ENCODE assay signal across 8 cellular contexts in genomic region chr11:65653229-65654225, GRCh38. TPM values are rescaled to one million over a fixed set of nuclear protein-coding genes. Genes with fewer than 3 reads are reported as not detected.
DNase-seq lines count a peak whose midpoint lies in the region; ATAC-seq, FAIRE-seq and TF ChIP-seq lines count a peak whose summit lies in the region.

No MANE protein-coding gene starts in this region.

- peaks cover 18% of the 10 kb centered on the region for H3K36me3 Mint-ChIP-seq in activated naive CD8-positive, alpha-beta T cell treated with anti-CD3 and anti-CD28 coated beads for 36 hours

- FAIRE-seq in kidney (lab: Jason Lieb, UNC) (no peak), D721Med (lab: Jason Lieb, UNC) (no peak)

- H3K4me1 ChIP-seq in BE2C (peaks cover 11% of the 10 kb centered on the region), kidney (ENCODE audit: control insufficient read depth in 1 of 2, insufficient read depth in 1 of 2, low read depth in 1 of 2, low read length in 2 of 2) (peaks cover 28 to 30% of the 10 kb centered on the region in 2 donors), stomach smooth muscle (ENCODE audit: control insufficient read depth, insufficient read depth, low read length) (peaks cover 41% of the 10 kb centered on the region)

- no peaks in the 10 kb centered on the region for H3K9me3 Mint-ChIP-seq in activated naive CD8-positive, alpha-beta T cell treated with anti-CD3 and anti-CD28 coated beads for 36 hours

- TF ChIP-seq CTCF in BE2C (IDR thresholded peaks at IDR 0.05; ENCODE audit: low read depth, low read length): no peak
- no peak for TF ChIP-seq CTCF in kidney (IDR thresholded peaks at IDR 0.05; ENCODE audit: borderline replicate concordance, extremely low read depth, insufficient read depth)
- no peak for TF ChIP-seq CTCF in D721Med (IDR thresholded peaks at IDR 0.05; ENCODE audit: insufficient read depth, missing control alignments)

- DNase-seq in BE2C (no peak), kidney (peak; percentile 48), EL (no peak), D721Med (ENCODE audit: insufficient read length, low spot score) (no peak)
- DNase-seq in activated naive CD8-positive, alpha-beta T cell treated with anti-CD3 and anti-CD28 coated beads for 36 hours: no peak
- DNase-seq in activated CD8-positive, alpha-beta memory T cell treated with anti-CD3 and anti-CD28 coated beads, Interleukin-2, amount 50 U/mL, for 4 hours: no peak

- H3K27ac Mint-ChIP-seq in activated naive CD8-positive, alpha-beta T cell treated with anti-CD3 and anti-CD28 coated beads for 36 hours: peak overlapping the region; percentile 92

- H3K4me3 ChIP-seq in BE2C (ENCODE audit: low read depth, low read length) (peak overlapping the region; percentile 53), kidney (ENCODE audit: low read length in 2 of 2) (peak overlapping the region; percentile 68 to 73), stomach smooth muscle (ENCODE audit: low read length in 2 of 2) (peak overlapping the region; percentile 55 to 80)

- H3K27me3 ChIP-seq in BE2C (no peaks in the 10 kb centered on the region), stomach smooth muscle (ENCODE audit: control insufficient read depth in 1 of 2, insufficient read depth in 2 of 2, low read length in 2 of 2) (no peaks in the 10 kb centered on the region)

- no peaks in the 10 kb centered on the region for H3K27me3 Mint-ChIP-seq in activated naive CD8-positive, alpha-beta T cell treated with anti-CD3 and anti-CD28 coated beads for 36 hours

- H3K36me3 ChIP-seq in BE2C (no peaks in the 10 kb centered on the region; the same call in 1 of the 2 replicates), kidney (ENCODE audit: control insufficient read depth in 1 of 2, insufficient read depth in 2 of 2, low read length in 2 of 2) (peaks cover 33 to 36% of the 10 kb centered on the region in 2 donors), stomach smooth muscle (ENCODE audit: control insufficient read depth in 2 of 2, insufficient read depth in 2 of 2, low read length in 2 of 2) (peaks cover 35 to 44% of the 10 kb centered on the region in 2 donors)

- intact Hi-C loops in kidney (cut with DNase I): no loop called here

- ATAC-seq in HG02973 (IDR thresholded peaks at IDR 0.05; ENCODE audit: unreplicated experiment): peak; percentile 0

- peak overlapping the region; percentile 69 to 87 for H3K9ac ChIP-seq in kidney (ENCODE audit: low read length in 2 of 2)
- peak overlapping the region; percentile 86 to 94 for H3K9ac ChIP-seq in stomach smooth muscle (ENCODE audit: low read length in 2 of 2)

- no peaks in the 10 kb centered on the region for H3K9me3 ChIP-seq in BE2C
- no peaks in the 10 kb centered on the region for H3K9me3 ChIP-seq in kidney (ENCODE audit: control insufficient read depth in 1 of 2, low read length in 2 of 2)
- H3K9me3 ChIP-seq in stomach smooth muscle (ENCODE audit: control insufficient read depth in 2 of 2, low read length in 2 of 2): no peaks in the 10 kb centered on the region

- peak overlapping the region; percentile 98 for H3K27ac ChIP-seq in kidney (ENCODE audit: low read depth in 2 of 2, low read length in 2 of 2)
- peak overlapping the region; percentile 98 for H3K27ac ChIP-seq in stomach smooth muscle (ENCODE audit: low read length)

- H3K4me1 Mint-ChIP-seq in activated naive CD8-positive, alpha-beta T cell treated with anti-CD3 and anti-CD28 coated beads for 36 hours: peaks cover 32% of the 10 kb centered on the region

- H3K4me3 Mint-ChIP-seq in activated naive CD8-positive, alpha-beta T cell treated with anti-CD3 and anti-CD28 coated beads for 36 hours: peak overlapping the region; percentile 79

RNA-seq across cellular contexts. Expression of gene RELA, which starts 9.2 kb away (rescaled TPM):
- 108 TPM for polyA plus RNA-seq in BE2C (2012; ENCODE audit: insufficient read depth, insufficient read length, low read depth)
- total RNA-seq in activated naive CD8-positive, alpha-beta T cell treated with anti-CD3 and anti-CD28 coated beads for 36 hours: 10 to 100 TPM; 69.6 to 71.6 TPM
- total RNA-seq in kidney: 81.6 TPM
- polyA plus RNA-seq in kidney (ENCODE audit: insufficient read depth, low read depth, low replicate concordance): 34.8 TPM

RNA-seq across cellular contexts. Expression of gene SIPA1, which starts 15.6 kb away (rescaled TPM):
- 10.8 TPM for polyA plus RNA-seq in BE2C (2012; ENCODE audit: insufficient read depth, insufficient read length, low read depth)
- 100 to 1,000 TPM; 123 to 127 TPM for total RNA-seq in activated naive CD8-positive, alpha-beta T cell treated with anti-CD3 and anti-CD28 coated beads for 36 hours
- total RNA-seq in kidney: 71.0 TPM
- 46.4 TPM for polyA plus RNA-seq in kidney (ENCODE audit: insufficient read depth, low read depth, low replicate concordance)

RNA-seq across cellular contexts. Expression of gene PCNX3, which starts 38.0 kb away (rescaled TPM):
- 84.2 TPM for polyA plus RNA-seq in BE2C (2012; ENCODE audit: insufficient read depth, insufficient read length, low read depth)
- total RNA-seq in activated naive CD8-positive, alpha-beta T cell treated with anti-CD3 and anti-CD28 coated beads for 36 hours: 10 to 100 TPM; 40.9 to 42.6 TPM
- total RNA-seq in kidney: 44.4 TPM
- 13.6 TPM for polyA plus RNA-seq in kidney (ENCODE audit: insufficient read depth, low read depth, low replicate concordance)

RNA-seq across cellular contexts. Expression of gene MAP3K11, which starts 39.5 kb away (rescaled TPM):
- polyA plus RNA-seq in BE2C (2012; ENCODE audit: insufficient read depth, insufficient read length, low read depth): 38.5 TPM
- total RNA-seq in activated naive CD8-positive, alpha-beta T cell treated with anti-CD3 and anti-CD28 coated beads for 36 hours: 10 to 100 TPM; 51.2 to 54.8 TPM
- total RNA-seq in kidney: 89.1 TPM
- 55.7 TPM for polyA plus RNA-seq in kidney (ENCODE audit: insufficient read depth, low read depth, low replicate concordance)

RNA-seq across cellular contexts. Expression of gene KCNK7, which starts 57.9 kb away (rescaled TPM):
- polyA plus RNA-seq in BE2C (2012; ENCODE audit: insufficient read depth, insufficient read length, low read depth): 2.2 TPM
- total RNA-seq in activated naive CD8-positive, alpha-beta T cell treated with anti-CD3 and anti-CD28 coated beads for 36 hours: under 1 TPM; 0.37 to 0.62 TPM
- total RNA-seq in kidney: 0.25 TPM
- polyA plus RNA-seq in kidney (ENCODE audit: insufficient read depth, low read depth, low replicate concordance): not detected
